In the genomic region with DNA sequence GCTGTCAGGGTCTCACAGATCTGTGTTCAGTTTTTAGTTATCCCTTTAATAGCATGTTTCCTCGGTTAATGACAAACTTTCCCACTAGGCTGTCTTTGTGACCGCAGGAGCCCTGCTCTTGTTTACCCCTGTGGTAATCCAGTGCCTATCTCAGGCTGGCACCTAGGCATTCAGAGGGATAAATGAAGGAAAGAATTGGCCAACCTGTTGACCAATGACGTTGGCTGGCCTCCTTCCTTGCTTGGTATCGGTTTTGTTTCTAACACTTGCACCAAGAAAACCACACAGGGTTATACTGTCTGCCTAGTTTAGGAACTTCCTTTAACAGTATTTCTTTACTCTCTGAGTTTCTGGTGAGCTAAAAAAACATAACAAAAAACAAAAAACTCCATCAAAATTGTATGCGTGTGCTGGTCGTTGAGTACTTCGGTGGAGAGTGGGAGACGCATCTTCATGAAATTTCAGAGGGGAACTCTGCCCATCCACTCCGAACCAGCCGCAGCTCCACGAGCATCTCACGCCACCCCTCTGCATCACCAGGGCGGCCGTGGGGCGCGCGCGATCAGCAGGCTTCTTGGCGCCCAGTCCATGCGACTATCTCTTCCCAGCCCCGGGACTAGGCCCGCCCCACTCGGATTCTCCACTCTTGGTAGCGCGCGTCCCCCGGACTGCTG, we compare ENCODE assay signal across 8 cellular contexts. TPM values are rescaled to one million over a fixed set of nuclear protein-coding genes. Genes with fewer than 3 reads are reported as not detected.
DNase-seq lines count a peak whose midpoint lies in the region; ATAC-seq and TF ChIP-seq lines count a peak whose summit lies in the region.

No MANE protein-coding gene starts in this region.

- peaks cover 15% of the 10 kb centered on the region for H3K4me1 ChIP-seq in body of pancreas

- H3K27me3 ChIP-seq in body of pancreas = no peaks in the 10 kb centered on the region

- peak overlapping the region; percentile 90 for H3K4me3 ChIP-seq in GM12875 (ENCODE audit: low read depth, low read length)
- H3K4me3 ChIP-seq in body of pancreas = peak overlapping the region in 1 of 2 donors; percentile 76

- TF ChIP-seq CTCF in GM12875 (IDR thresholded peaks at IDR 0.05; ENCODE audit: borderline replicate concordance, insufficient read depth, low read depth, low read length) (no peak), body of pancreas (IDR thresholded peaks at IDR 0.05) (no peak)

- ATAC-seq in GM21786 (IDR thresholded peaks at IDR 0.05; ENCODE audit: unreplicated experiment) (peak; percentile 39), body of pancreas (peak; percentile 43)

- WGBS in body of pancreas, 2 donors = 12 to 35% methylated on average over 13 to 27 of the region's 27 CpGs

- H3K27ac Mint-ChIP-seq in stimulated activated naive CD8-positive, alpha-beta T cell treated with anti-CD3 and anti-CD28 coated beads, Interleukin-15, Interleukin-2, amounts not matched to agents 100 ng/mL and 50 ng/mL, for 24 hours = peak overlapping the region; percentile 92

- peak overlapping the region; percentile 86 for H3K4me3 Mint-ChIP-seq in stimulated activated naive CD8-positive, alpha-beta T cell treated with anti-CD3 and anti-CD28 coated beads, Interleukin-15, Interleukin-2, amounts not matched to agents 100 ng/mL and 50 ng/mL, for 24 hours

- H3K27ac ChIP-seq in body of pancreas = peak overlapping the region; percentile 67 to 93 (median 85)

- H3K9me3 ChIP-seq in body of pancreas = no peaks in the 10 kb centered on the region

- intact Hi-C loops in body of pancreas (cut with DNase I) = no loop called here

- peaks cover 10% of the 10 kb centered on the region for H3K36me3 Mint-ChIP-seq in stimulated activated naive CD8-positive, alpha-beta T cell treated with anti-CD3 and anti-CD28 coated beads, Interleukin-15, Interleukin-2, amounts not matched to agents 100 ng/mL and 50 ng/mL, for 24 hours (ENCODE audit: low read depth)

- peak in 1 of 3 donors; percentile 70 for TF ChIP-seq POLR2A in body of pancreas (IDR thresholded peaks at IDR 0.05)

- peaks cover 73% of the 10 kb centered on the region for H3K4me1 Mint-ChIP-seq in stimulated activated naive CD8-positive, alpha-beta T cell treated with anti-CD3 and anti-CD28 coated beads, Interleukin-15, Interleukin-2, amounts not matched to agents 100 ng/mL and 50 ng/mL, for 24 hours (ENCODE audit: low read depth)

- H3K36me3 ChIP-seq in body of pancreas (replicated peaks in 1 of 2; ENCODE audit: insufficient read depth in 1 of 2, low read depth in 2 of 2) = no peaks in the 10 kb centered on the region

- no peaks in the 10 kb centered on the region for H3K9me3 Mint-ChIP-seq in stimulated activated naive CD8-positive, alpha-beta T cell treated with anti-CD3 and anti-CD28 coated beads, Interleukin-15, Interleukin-2, amounts not matched to agents 100 ng/mL and 50 ng/mL, for 24 hours

- H3K27me3 Mint-ChIP-seq in stimulated activated naive CD8-positive, alpha-beta T cell treated with anti-CD3 and anti-CD28 coated beads, Interleukin-15, Interleukin-2, amounts not matched to agents 100 ng/mL and 50 ng/mL, for 24 hours = no peaks in the 10 kb centered on the region

- DNase-seq in Kasumi-1 (lab: John Stamatoyannopoulos, UW) (peak; percentile 76 to 77), body of pancreas (peak in 3 of 4 donors; percentile 39 to 46 (median 43)), kidney glomerular epithelial cell (lab: John Stamatoyannopoulos, UW) (peak; percentile 39), NCI-H1105 (lab: John Stamatoyannopoulos, UW) (no peak), NCI-H524 treated with DMSO at 0.1 percent for 48 hours (lab: John Stamatoyannopoulos, UW) (no peak)

RNA-seq across cellular contexts. Expression of gene ENDOD1, which starts 0.6 kb away (rescaled TPM):
- 10 to 100 TPM in 1 of 2 donors, 1 to 10 TPM in 1; 8.6 to 13.7 TPM for total RNA-seq in body of pancreas

RNA-seq across cellular contexts. Expression of gene SRSF8, which starts 22.4 kb away (rescaled TPM):
- total RNA-seq in body of pancreas = 10 to 100 TPM; 22.7 to 23.9 TPM

RNA-seq across cellular contexts. Expression of gene KDM4F, which starts 39.9 kb away (rescaled TPM):
- not detected for total RNA-seq in body of pancreas

Comparison
In these comparisons a context has a peak if more than half of its experiments do, and no peak if none do; other contexts are left out.
1. DNase-seq: peak in Kasumi-1 (2 of 2), body of pancreas (3 of 4) and kidney glomerular epithelial cell (single experiment); none in NCI-H1105 (single experiment) and NCI-H524 treated with DMSO at 0.1 percent for 48 hours (single experiment).